Comparison of ENCODE assay signal across 9 cellular contexts in the genomic region with DNA sequence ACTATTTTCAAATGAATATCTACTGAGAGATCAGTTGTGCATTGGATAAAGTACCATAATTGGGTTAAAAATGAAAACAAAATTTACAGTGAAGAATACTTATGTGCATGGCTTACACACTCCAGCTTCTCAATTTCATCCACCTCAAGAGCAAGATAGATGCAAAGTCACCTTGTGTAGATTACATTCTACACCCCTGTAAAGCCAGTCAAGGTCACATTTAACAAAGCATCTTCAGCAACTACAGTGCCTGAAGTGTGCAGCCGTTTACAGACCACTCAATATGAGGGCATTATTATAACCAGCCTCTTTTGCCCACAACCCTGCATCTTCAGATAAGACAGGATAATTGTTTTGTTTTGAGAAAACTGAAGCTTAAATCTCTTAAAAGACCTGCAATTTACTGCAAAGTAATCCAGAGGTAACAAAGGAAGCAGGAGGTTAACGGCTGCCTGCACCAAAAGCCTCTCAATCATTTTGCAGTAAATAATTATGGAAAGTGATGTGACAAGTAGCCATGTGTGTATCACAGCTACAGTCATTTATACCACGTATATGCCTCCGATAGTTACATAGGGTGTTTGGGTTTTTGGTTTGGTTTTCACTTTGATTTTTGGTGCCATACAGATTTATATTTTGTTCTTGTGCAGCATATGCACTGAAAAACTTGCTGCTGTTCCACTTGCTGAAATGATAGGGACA. TPM values are rescaled to one million over a fixed set of nuclear protein-coding genes. Genes with fewer than 3 reads are reported as not detected.
DNase-seq lines count a peak whose midpoint lies in the region; ATAC-seq, FAIRE-seq and TF ChIP-seq lines count a peak whose summit lies in the region.
"Had no signal": no experiment of that assay in that cellular context is flagged by ENCODE, and none has a peak within 500 bp of the region (broad histone marks: within the 10 kb centered on the region; RNA-seq: fewer than 3 reads in every experiment).

No MANE protein-coding gene starts in this region.

- peak overlapping the region; percentile 39 for H3K4me3 ChIP-seq in AG04449 (ENCODE audit: low read depth, low read length)

- no peak for ATAC-seq in activated T-helper 17 cell treated with anti-CD3 and anti-CD28 coated beads, Interleukin-2, amount 50 U/mL, for 72 hours (replicated peaks)

- FAIRE-seq in GM19239 (lab: Jason Lieb, UNC): peak; percentile 89

- no peaks in the 10 kb centered on the region for H3K27me3 Mint-ChIP-seq in activated T-helper 17 cell treated with anti-CD3 and anti-CD28 coated beads, Interleukin-2, amount 50 U/mL, for 72 hours
- no peaks in the 10 kb centered on the region for H3K27me3 Mint-ChIP-seq in mesothelial cell of epicardium (ENCODE audit: low read depth)

- peak overlapping the region; percentile 13 for H3K27ac Mint-ChIP-seq in activated T-helper 17 cell treated with anti-CD3 and anti-CD28 coated beads, Interleukin-2, amount 50 U/mL, for 72 hours
- H3K27ac Mint-ChIP-seq in mesothelial cell of epicardium: peak overlapping the region; percentile 90

- H3K4me3 Mint-ChIP-seq in activated T-helper 17 cell treated with anti-CD3 and anti-CD28 coated beads, Interleukin-2, amount 50 U/mL, for 72 hours: peak overlapping the region; percentile 99
- H3K4me3 Mint-ChIP-seq in mesothelial cell of epicardium: peak overlapping the region; percentile 60

- peaks cover 24% of the 10 kb centered on the region for H3K4me1 Mint-ChIP-seq in activated T-helper 17 cell treated with anti-CD3 and anti-CD28 coated beads, Interleukin-2, amount 50 U/mL, for 72 hours
- H3K4me1 Mint-ChIP-seq in mesothelial cell of epicardium: peaks cover 49% of the 10 kb centered on the region

- H3K9me3 Mint-ChIP-seq in activated T-helper 17 cell treated with anti-CD3 and anti-CD28 coated beads, Interleukin-2, amount 50 U/mL, for 72 hours: no peaks in the 10 kb centered on the region
- H3K9me3 Mint-ChIP-seq in mesothelial cell of epicardium: no peaks in the 10 kb centered on the region

- TF ChIP-seq CTCF in AG04449 (IDR thresholded peaks at IDR 0.05; ENCODE audit: insufficient read depth, low read length, missing control alignments) (no peak), mesothelial cell of epicardium (IDR thresholded peaks at IDR 0.05; ENCODE audit: unreplicated experiment) (no peak)

- H3K36me3 Mint-ChIP-seq in activated T-helper 17 cell treated with anti-CD3 and anti-CD28 coated beads, Interleukin-2, amount 50 U/mL, for 72 hours (ENCODE audit: low read depth): peaks cover 78% of the 10 kb centered on the region
- H3K36me3 Mint-ChIP-seq in mesothelial cell of epicardium: peaks cover 12% of the 10 kb centered on the region

- POLR2A ChIA-PET in AG04449 (lab: Yijun Ruan, JAX): interaction anchor here (1.2 to 1.6 kb wide), 2 partner anchors 83 to 307 kb away, joined by 3 to 6 read pairs; partner anchors contain the start of gene DDX56

- CTCF ChIA-PET in AG04449 (lab: Yijun Ruan, JAX): interaction anchor here (0.7 to 3.4 kb wide), 5 partner anchors 13 to 257 kb away, joined by 3 to 16 read pairs (median 9); partner anchors contain the start of gene H2AZ2

- DNase-seq in AG04449 (ENCODE audit: low read depth, low spot score) (no peak), GM19239 (ENCODE audit: insufficient read length, low spot score) (no peak), mesothelial cell of epicardium (ENCODE audit: low spot score in 2 of 2, unreplicated experiment in 2 of 2) (no peak), NCI-H146 (lab: John Stamatoyannopoulos, UW) (no peak), NCI-H1092 treated with DMSO at 0.1 percent for 48 hours (lab: John Stamatoyannopoulos, UW) (no peak), NCI-H2196 treated with DMSO at 0.1 percent for 48 hours (lab: John Stamatoyannopoulos, UW; ENCODE audit: unreplicated experiment) (no peak), D341Med (ENCODE audit: low spot score) (no peak)
- DNase-seq: amygdala had no signal

RNA-seq across cellular contexts. Expression of gene PURB, which starts 4.9 kb away (rescaled TPM):
- 10 to 100 TPM; 22.5 to 24.5 TPM for total RNA-seq in activated T-helper 17 cell treated with anti-CD3 and anti-CD28 coated beads, Interleukin-2, amount 50 U/mL, for 72 hours
- total RNA-seq in mesothelial cell of epicardium: 33.2 to 33.7 TPM (median 33.5 TPM) in 3 replicates

RNA-seq across cellular contexts. Expression of gene H2AZ2, which starts 32.6 kb away (rescaled TPM):
- total RNA-seq in activated T-helper 17 cell treated with anti-CD3 and anti-CD28 coated beads, Interleukin-2, amount 50 U/mL, for 72 hours: 100 to 1,000 TPM; 156 to 157 TPM
- 150 to 156 TPM (median 156 TPM) in 3 replicates for total RNA-seq in mesothelial cell of epicardium
